ENCODE assay signal across 8 cellular contexts in genomic region chr11:72782081-72782920, GRCh38. TPM values are rescaled to one million over a fixed set of nuclear protein-coding genes. Genes with fewer than 3 reads are reported as not detected.
A peak's percentile ranks its signal among the peaks of the same experiment; 100 is the strongest.
DNase-seq lines count a peak whose midpoint lies in the region; ATAC-seq and TF ChIP-seq lines count a peak whose summit lies in the region.

No MANE protein-coding gene starts in this region.

- no peak for TF ChIP-seq RAD21 in liver (IDR thresholded peaks at IDR 0.05)

- H3K9me3 ChIP-seq in ascending aorta, result no peaks in the 10 kb centered on the region
- H3K9me3 ChIP-seq in liver (ENCODE audit: control insufficient read depth in 4 of 4, low read length in 3 of 4), result no peaks in the 10 kb centered on the region
- no peaks in the 10 kb centered on the region for H3K9me3 ChIP-seq in transverse colon

- 32% methylated on average over 14 of the region's 14 CpGs for WGBS in liver
- WGBS in transverse colon (ENCODE audit: low coverage in 1 of 2), 2 donors, result 37% methylated on average over 14 of the region's 14 CpGs; no CpG with 5 or more reads in 1 of the 2 donors

- no peak for TF ChIP-seq EP300 in transverse colon (IDR thresholded peaks at IDR 0.05; ENCODE audit: low read depth)

- no peak overlapping the region for H3K9ac ChIP-seq in liver (ENCODE audit: low read depth in 1 of 2, low read length in 2 of 2)

- peak; percentile 79 for TF ChIP-seq POLR2A in transverse colon (IDR thresholded peaks at IDR 0.05)

- H3K4me3 ChIP-seq in GM12865 (ENCODE audit: low read depth, low read length), result peak overlapping the region; percentile 33
- H3K4me3 ChIP-seq in LNCaP clone FGC (ENCODE audit: low read depth, low read length), result peak overlapping the region; percentile 47
- H3K4me3 ChIP-seq in ascending aorta, result peak overlapping the region; percentile 66 to 94
- H3K4me3 ChIP-seq in liver (ENCODE audit: low read depth in 1 of 3, low read length in 3 of 3), result peak overlapping the region in 2 of 3 donors; percentile 43 to 78
- H3K4me3 ChIP-seq in transverse colon, result peak overlapping the region; percentile 53 to 91 (median 67)

- ATAC-seq in HG02571 (IDR thresholded peaks at IDR 0.05; ENCODE audit: unreplicated experiment), result no peak

- in situ Hi-C loops in transverse colon (cut with MboI; ENCODE audit: low pct_ligation_motif_present in 1 of 4, low pct_unique_long_range_greater_than_20kb in 1 of 4, low sequenced_read_pairs in 3 of 4), result no loop called here

- no peak for TF ChIP-seq CTCF in GM12865 (IDR thresholded peaks at IDR 0.05; ENCODE audit: insufficient read depth, low read depth, low read length, missing control alignments)
- no peak for TF ChIP-seq CTCF in LNCaP clone FGC (IDR thresholded peaks at IDR 0.05; ENCODE audit: control insufficient read depth, extremely low read depth, insufficient read depth)
- no peak for TF ChIP-seq CTCF in ascending aorta (IDR thresholded peaks at IDR 0.05)
- TF ChIP-seq CTCF in liver (IDR thresholded peaks at IDR 0.05; ENCODE audit: low read depth, low read length, missing input control), result no peak
- TF ChIP-seq CTCF in transverse colon (IDR thresholded peaks at IDR 0.05), result no peak

- H3K4me1 ChIP-seq in ascending aorta, result peaks cover 8 to 27% of the 10 kb centered on the region in 2 donors
- H3K4me1 ChIP-seq in liver (ENCODE audit: control insufficient read depth in 4 of 4, insufficient read depth in 4 of 4, low read length in 3 of 4), result peaks cover 5 to 64% (median 48%) of the 10 kb centered on the region in 4 donors
- peaks cover 45 to 85% (median 77%) of the 10 kb centered on the region in 4 donors for H3K4me1 ChIP-seq in transverse colon

- H3K36me3 ChIP-seq in ascending aorta (no peaks in the 10 kb centered on the region), liver (ENCODE audit: control insufficient read depth in 4 of 4, insufficient read depth in 3 of 4, low read depth in 1 of 4, low read length in 3 of 4) (no peaks in the 10 kb centered on the region), transverse colon (no peaks in the 10 kb centered on the region)

- DNase-seq in GM12865 (ENCODE audit: low read depth) (no peak), LNCaP clone FGC (ENCODE audit: low read depth) (no peak), ascending aorta (ENCODE audit: low spot score in 2 of 2) (no peak), transverse colon (peak; percentile 74), D341Med (ENCODE audit: low spot score) (no peak)
- no peak for DNase-seq in activated CD4-positive, alpha-beta T cell treated with anti-CD3 and anti-CD28 coated beads for 48 hours

- H3K27me3 ChIP-seq in ascending aorta (no peaks in the 10 kb centered on the region), liver (ENCODE audit: control insufficient read depth in 4 of 4, insufficient read depth in 4 of 4, low read length in 3 of 4) (no peaks in the 10 kb centered on the region), transverse colon (no peaks in the 10 kb centered on the region)

- no peak overlapping the region for H3K27ac ChIP-seq in ascending aorta
- peak overlapping the region in 1 of 2 donors; percentile 70 for H3K27ac ChIP-seq in liver (ENCODE audit: low read depth in 1 of 2, low read length in 2 of 2)
- H3K27ac ChIP-seq in transverse colon, result peak overlapping the region; percentile 85 to 93 (median 88)

- intact Hi-C loops in ascending aorta (cut with DNase I), result no loop called here
- intact Hi-C loops in transverse colon (cut with DNase I; ENCODE audit: low total_unique reads), result no loop called here

TF ChIP-seq in liver, 16 proteins besides CTCF, POLR2A, EP300 and RAD21:
- TF ChIP-seq SP1 (IDR thresholded peaks at IDR 0.05) (peak; percentile 76), NR2F2 (IDR thresholded peaks at IDR 0.05) (no peak), YY1 (IDR thresholded peaks at IDR 0.05) (no peak), GABPA (IDR thresholded peaks at IDR 0.05 in 1 of 2, conservative IDR thresholded peaks at IDR 0.05 in 1 of 2) (no peak), HNF4G (IDR thresholded peaks at IDR 0.05) (no peak), MAX (IDR thresholded peaks at IDR 0.05) (no peak), HNF4A (conservative IDR thresholded peaks at IDR 0.05) (peak; percentile 63 to 73), EGR1 (IDR thresholded peaks at IDR 0.05; ENCODE audit: low read depth in 2 of 2) (no peak), RXRA (IDR thresholded peaks at IDR 0.05) (peak; percentile 33 to 58)

RNA-seq across cellular contexts. Expression of gene STARD10, which starts 11.5 kb away (rescaled TPM):
- total RNA-seq in ascending aorta, result 20.9 TPM
- 100 to 1,000 TPM in 1 of 2 donors, 10 to 100 TPM in 1; 70.5 to 176 TPM for total RNA-seq in liver
- 100 to 1,000 TPM; 287 to 328 TPM for polyA plus RNA-seq in liver
- 100 to 1,000 TPM in 3 of 4 donors, 10 to 100 TPM in 1; 82.7 to 714 (median 225) TPM for total RNA-seq in transverse colon

RNA-seq across cellular contexts. Expression of gene ARAP1, which starts 30.1 kb away (rescaled TPM):
- total RNA-seq in ascending aorta (238 TPM), liver (10 to 100 TPM; 59.8 to 77.8 TPM), transverse colon (100 to 1,000 TPM in 3 of 4 donors, 10 to 100 TPM in 1; 99.4 to 233 (median 108) TPM)
- 10 to 100 TPM; 14.4 to 27.2 TPM for polyA plus RNA-seq in liver

RNA-seq across cellular contexts. Expression of gene ATG16L2, which starts 31.9 kb away (rescaled TPM):
- total RNA-seq in ascending aorta (21.2 TPM), liver (10 to 100 TPM in 1 of 2 donors, 1 to 10 TPM in 1; 5.7 to 17.8 TPM), transverse colon (100 to 1,000 TPM in 2 of 4 donors, 10 to 100 TPM in 2; 50.2 to 206 (median 85.3) TPM)
- 1 to 10 TPM; 4.7 to 9.0 TPM for polyA plus RNA-seq in liver

Comparison
In these comparisons a context has a peak if more than half of its experiments do, and no peak if none do; other contexts are left out.
1. H3K27ac ChIP-seq: peak in transverse colon (4 of 4); none in ascending aorta (0 of 2).
2. Peak in every context shown above with its lines, with median percentiles within 50 percentile points of each other: H3K4me3 ChIP-seq.